9 cellular contexts compared by ENCODE assay signal in genomic region chr20:56974499-56975250, GRCh38.
DNase-seq lines count a peak whose midpoint lies in the region; ATAC-seq and TF ChIP-seq lines count a peak whose summit lies in the region.
"Had no signal": no experiment of that assay in that cellular context is flagged by ENCODE, and none has a peak within 500 bp of the region (broad histone marks: within the 10 kb centered on the region; RNA-seq: fewer than 3 reads in every experiment).

No MANE protein-coding gene starts in this region.

- DNase-seq in C1 segment of cervical spinal cord (lab: John Stamatoyannopoulos, UW) (peak in 8 of 14 donors; percentile 1 to 23 (median 6)), HAP-1 (ENCODE audit: low spot score in 2 of 2) (peak; percentile 64 to 88), RKO (ENCODE audit: low spot score) (peak; percentile 27), fibroblast of lung (ENCODE audit: low read depth in 2 of 2) (peak; percentile 42 to 45), progenitor cell of endocrine pancreas (ENCODE audit: low spot score, unreplicated experiment) (peak; percentile 44), NCI-H510A (lab: John Stamatoyannopoulos, UW) (no peak)

- no peak overlapping the region for H3K4me3 Mint-ChIP-seq in progenitor cell of endocrine pancreas (ENCODE audit: low read depth)
- H3K4me3 Mint-ChIP-seq: T-helper 1 cell treated with Interleukin-12 subunit alpha and Interleukin-12 subunit beta and Interleukin-4 antibody, amounts not matched to agents 30 μg/mL and 1 μg/mL, for 36 hours had no signal

- H3K9me3 Mint-ChIP-seq in progenitor cell of endocrine pancreas (ENCODE audit: low read depth), result no peaks in the 10 kb centered on the region
- H3K9me3 Mint-ChIP-seq: T-helper 1 cell treated with Interleukin-12 subunit alpha and Interleukin-12 subunit beta and Interleukin-4 antibody, amounts not matched to agents 30 μg/mL and 1 μg/mL, for 36 hours had no signal

- H3K4me1 ChIP-seq in HAP-1 (peaks cover 23% of the 10 kb centered on the region), fibroblast of lung (ENCODE audit: control insufficient read depth, extremely low read depth, insufficient read depth, low read length) (no peaks in the 10 kb centered on the region)

- TF ChIP-seq CTCF in fibroblast of lung (conservative IDR thresholded peaks at IDR 0.05 in 1 of 2, IDR thresholded peaks at IDR 0.05 in 1 of 2; ENCODE audit: low read depth in 1 of 2, low read length in 2 of 2) (peak; percentile 63 to 71), progenitor cell of endocrine pancreas (IDR thresholded peaks at IDR 0.05; ENCODE audit: unreplicated experiment) (peak; percentile 76)

- no peak overlapping the region for H3K27ac ChIP-seq in fibroblast of lung (ENCODE audit: insufficient read depth, low read length)

- H3K79me2 ChIP-seq in fibroblast of lung (ENCODE audit: control insufficient read depth, insufficient read depth, low read length), result no peaks in the 10 kb centered on the region

- H3K36me3 Mint-ChIP-seq in progenitor cell of endocrine pancreas (ENCODE audit: insufficient read depth), result no peaks in the 10 kb centered on the region

- in situ Hi-C loops in HAP-1 (cut with MboI; ENCODE audit: low sequenced_read_pairs), result loop anchor here (5.0 kb wide), 2 partner anchors 347 to 422 kb away; partner anchors contain the start of gene TFAP2C

- H3K9me3 ChIP-seq in HAP-1 (no peaks in the 10 kb centered on the region), fibroblast of lung (ENCODE audit: control insufficient read depth, insufficient read depth, low read depth, low read length) (no peaks in the 10 kb centered on the region)

- H3K4me3 ChIP-seq in HAP-1 (no peak overlapping the region), fibroblast of lung (replicated peaks in 1 of 4; ENCODE audit: control extremely low read depth in 1 of 4, insufficient read depth in 1 of 4, low read depth in 3 of 4, low read length in 4 of 4) (no peak overlapping the region)

- no peaks in the 10 kb centered on the region for H3K27me3 ChIP-seq in HAP-1 (ENCODE audit: low read depth)
- no peaks in the 10 kb centered on the region for H3K27me3 ChIP-seq in fibroblast of lung (ENCODE audit: control insufficient read depth, insufficient read depth, low read length)

- H3K27me3 Mint-ChIP-seq in progenitor cell of endocrine pancreas, result peaks cover 81% of the 10 kb centered on the region

- H3K9ac ChIP-seq in fibroblast of lung (ENCODE audit: insufficient read depth, low read length), result no peak overlapping the region

- ATAC-seq in GM18909 (IDR thresholded peaks at IDR 0.05; ENCODE audit: poor library complexity, unreplicated experiment) (no peak), HG03442 (IDR thresholded peaks at IDR 0.05; ENCODE audit: unreplicated experiment) (no peak)

- H4K20me1 ChIP-seq in fibroblast of lung (ENCODE audit: control insufficient read depth, extremely low read depth, insufficient read depth, low read length), result no peaks in the 10 kb centered on the region

- no peaks in the 10 kb centered on the region for H3K4me1 Mint-ChIP-seq in progenitor cell of endocrine pancreas (ENCODE audit: low read depth)

- H2AFZ ChIP-seq in fibroblast of lung (ENCODE audit: low read length), result no peak overlapping the region

- no peak overlapping the region for H3K4me2 ChIP-seq in fibroblast of lung (ENCODE audit: extremely low read depth, insufficient read depth, low read length)

- no peak overlapping the region for H3K27ac Mint-ChIP-seq in progenitor cell of endocrine pancreas
- H3K27ac Mint-ChIP-seq: T-helper 1 cell treated with Interleukin-12 subunit alpha and Interleukin-12 subunit beta and Interleukin-4 antibody, amounts not matched to agents 30 μg/mL and 1 μg/mL, for 36 hours had no signal

- H3K36me3 ChIP-seq in HAP-1 (replicated peaks), result no peaks in the 10 kb centered on the region
- H3K36me3 ChIP-seq in fibroblast of lung (ENCODE audit: control insufficient read depth, insufficient read depth, low read length), result no peaks in the 10 kb centered on the region
